In the genomic region with DNA sequence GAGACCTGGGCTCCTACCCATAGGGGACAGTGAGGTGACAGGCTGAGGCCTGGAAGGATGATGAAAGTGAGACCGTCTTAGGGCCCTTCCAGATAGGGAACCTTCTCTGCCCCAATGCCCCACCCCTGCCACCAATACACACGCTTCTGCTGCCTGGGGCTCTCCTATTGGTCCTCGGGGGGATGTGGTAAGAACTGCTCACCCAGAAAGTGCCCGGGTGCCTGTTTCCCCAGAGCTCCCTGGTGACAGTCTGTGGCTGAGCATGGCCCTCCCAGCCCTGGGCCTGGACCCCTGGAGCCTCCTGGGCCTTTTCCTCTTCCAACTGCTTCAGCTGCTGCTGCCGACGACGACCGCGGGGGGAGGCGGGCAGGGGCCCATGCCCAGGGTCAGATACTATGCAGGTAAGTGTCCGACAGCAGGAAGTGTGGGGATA, we compare ENCODE assay signal across 8 cellular contexts. TPM values are rescaled to one million over a fixed set of nuclear protein-coding genes. Genes with fewer than 3 reads are reported as not detected.
DNase-seq lines count a peak whose midpoint lies in the region; ATAC-seq and TF ChIP-seq lines count a peak whose summit lies in the region.

No MANE protein-coding gene starts in this region.

- peaks cover 25% of the 10 kb centered on the region for H3K4me1 ChIP-seq in lower lobe of right lung

- no peaks in the 10 kb centered on the region for H3K36me3 ChIP-seq in lower lobe of right lung

- H3K4me3 ChIP-seq in lower lobe of right lung = peak overlapping the region; percentile 34

- DNase-seq in SIG-M5 treated with dmso at 0.1 percent for 504 hours (lab: John Stamatoyannopoulos, UW; ENCODE audit: unreplicated experiment) (peak; percentile 99), lower lobe of right lung (peak; percentile 84), COLO668 (lab: John Stamatoyannopoulos, UW; ENCODE audit: unreplicated experiment) (no peak), NCI-H1417 (lab: John Stamatoyannopoulos, UW) (no peak), NCI-H82 treated with DMSO at 0.1 percent for 48 hours (lab: John Stamatoyannopoulos, UW; ENCODE audit: unreplicated experiment) (no peak)
- no peak for DNase-seq in activated effector memory CD4-positive, alpha-beta T cell treated with Interleukin-2 at 50 U/mL for 16 hours

- TF ChIP-seq CTCF in lower lobe of right lung (IDR thresholded peaks at IDR 0.05) = no peak

- intact Hi-C loops in lower lobe of right lung (cut with DNase I) = no loop called here

- H3K9me3 ChIP-seq in lower lobe of right lung = no peaks in the 10 kb centered on the region

- peak; percentile 46 for ATAC-seq in GM18517 (IDR thresholded peaks at IDR 0.05; ENCODE audit: unreplicated experiment)
- ATAC-seq in HG02588 (IDR thresholded peaks at IDR 0.05; ENCODE audit: unreplicated experiment) = peak; percentile 57
- peak; percentile 29 to 82 for ATAC-seq in lower lobe of right lung

- H3K27ac ChIP-seq in lower lobe of right lung = peak overlapping the region; percentile 42

- peaks cover 5% of the 10 kb centered on the region for H3K27me3 ChIP-seq in lower lobe of right lung (ENCODE audit: low read depth)

RNA-seq across cellular contexts. Expression of gene SEMA4A, which starts 0.9 kb away (rescaled TPM):
- 28.9 TPM for total RNA-seq in lower lobe of right lung

RNA-seq across cellular contexts. Expression of gene SLC25A44, which starts 39.6 kb away (rescaled TPM):
- 17.7 TPM for total RNA-seq in lower lobe of right lung

RNA-seq across cellular contexts. Expression of gene LMNA, which starts 39.8 kb away (rescaled TPM):
- 235 TPM for total RNA-seq in lower lobe of right lung

RNA-seq across cellular contexts. Expression of gene PMF1, which starts 58.5 kb away (rescaled TPM):
- total RNA-seq in lower lobe of right lung = 45.3 TPM

Comparison
In these comparisons a context has a peak if more than half of its experiments do, and no peak if none do; other contexts are left out.
1. DNase-seq: peak in SIG-M5 treated with dmso at 0.1 percent for 504 hours (single experiment) and lower lobe of right lung (single experiment); none in COLO668 (single experiment), activated effector memory CD4-positive, alpha-beta T cell treated with Interleukin-2 at 50 U/mL for 16 hours (single experiment), NCI-H1417 (0 of 3) and NCI-H82 treated with DMSO at 0.1 percent for 48 hours (single experiment).
2. Peak in every context shown above with its lines, with median percentiles within 50 percentile points of each other: ATAC-seq.